In the genomic region with DNA sequence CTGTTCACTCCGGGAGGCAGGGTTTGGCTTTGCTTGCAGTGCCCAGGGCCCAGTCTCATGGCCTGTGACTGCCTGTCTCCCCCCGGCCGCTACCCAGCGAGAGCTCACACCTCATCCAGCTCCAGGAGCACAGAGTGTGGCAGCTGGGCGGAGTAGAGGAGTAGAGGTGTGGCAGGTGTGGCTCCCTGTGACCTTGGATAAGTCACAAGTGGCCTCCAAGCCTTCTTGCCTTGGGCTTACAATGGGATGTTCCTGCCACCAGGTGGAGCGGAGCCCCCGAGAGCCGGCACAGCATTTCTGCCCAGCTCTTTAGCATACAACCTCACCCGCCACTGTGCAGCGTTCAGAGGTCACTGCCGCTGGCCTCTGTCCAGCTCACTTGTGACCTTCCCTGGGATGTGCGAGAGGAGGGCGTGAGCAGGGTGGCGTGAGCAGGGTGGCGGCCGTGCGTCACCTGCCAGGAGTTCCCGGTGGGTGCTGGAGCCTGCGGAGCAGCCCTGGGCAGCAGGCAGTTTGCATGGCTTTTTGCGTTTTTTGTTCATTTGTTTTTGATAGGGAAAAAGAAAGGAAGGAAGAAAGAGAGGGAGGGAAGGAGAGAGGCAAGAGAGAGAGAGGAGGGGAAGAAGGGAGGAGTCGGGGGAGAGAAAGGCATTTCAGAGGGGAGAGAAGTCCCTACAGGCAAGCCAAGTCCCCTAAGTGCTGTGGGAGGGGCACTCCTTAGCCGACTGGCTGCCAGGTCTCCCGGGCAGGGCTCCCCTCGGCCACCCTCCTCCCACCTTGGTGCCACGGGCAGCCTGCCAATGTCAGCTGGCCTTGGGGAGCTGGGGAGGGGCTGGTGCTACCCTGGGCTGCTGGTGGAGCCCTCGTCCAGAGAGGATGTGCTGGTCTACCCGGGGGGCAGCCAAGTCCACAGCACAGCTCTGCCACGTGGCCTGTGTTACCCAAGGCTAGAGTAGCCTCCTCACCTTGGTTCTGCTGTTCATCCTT, we compare ENCODE assay signal across 11 cellular contexts. TPM values are rescaled to one million over a fixed set of nuclear protein-coding genes. Genes with fewer than 3 reads are reported as not detected.
A peak's percentile ranks its signal among the peaks of the same experiment; 100 is the strongest.
DNase-seq lines count a peak whose midpoint lies in the region; ATAC-seq, FAIRE-seq and TF ChIP-seq lines count a peak whose summit lies in the region.
"Had no signal": no experiment of that assay in that cellular context is flagged by ENCODE, and none has a peak within 500 bp of the region (broad histone marks: within the 10 kb centered on the region; RNA-seq: fewer than 3 reads in every experiment).

No MANE protein-coding gene starts in this region.

- H3K4me3 ChIP-seq in K562 (no peak overlapping the region), left lung (no peak overlapping the region), upper lobe of left lung (peak overlapping the region in 1 of 4 donors; percentile 11)

- H3K9me1 ChIP-seq in K562 (ENCODE audit: control insufficient read depth, insufficient read depth, low read length) = no peaks in the 10 kb centered on the region

- CTCF ChIA-PET in K562 (lab: Yijun Ruan, JAX; ENCODE audit: low intra/inter-chr PET ratio) = no interaction called here

- H3K79me2 ChIP-seq in K562 (ENCODE audit: control insufficient read depth, insufficient read depth, low read length) = no peaks in the 10 kb centered on the region

- no peak overlapping the region for H3K27ac ChIP-seq in K562 (ENCODE audit: extremely low read depth, low read depth, low read length)
- no peak overlapping the region for H3K27ac ChIP-seq in left lung
- H3K27ac ChIP-seq in upper lobe of left lung = peak overlapping the region in 1 of 4 donors; percentile 43

- H3K27me3 ChIP-seq in K562 (ENCODE audit: control insufficient read depth in 2 of 2, insufficient read depth in 2 of 2, low read length in 2 of 2) = peaks cover 6 to 39% of the 10 kb centered on the region in 2 experiments; a peak in 4 of 5 replicates
- H3K27me3 ChIP-seq in left lung = no peaks in the 10 kb centered on the region
- H3K27me3 ChIP-seq in upper lobe of left lung = no peaks in the 10 kb centered on the region

- TF ChIP-seq EP300 in K562 (IDR thresholded peaks at IDR 0.05; ENCODE audit: low read length) = no peak
- peak in 2 of 4 donors; percentile 57 to 83 for TF ChIP-seq EP300 in upper lobe of left lung (IDR thresholded peaks at IDR 0.05)

- 0 out of 6 replicates have a peak, but pooled peaks of 1 of the 3 experiments have one; percentile 21 for TF ChIP-seq CTCF in K562 (IDR thresholded peaks at IDR 0.05 in 2 of 3, conservative IDR thresholded peaks at IDR 0.05 in 1 of 3; ENCODE audit: insufficient read depth in 2 of 3, low read depth in 1 of 3, low read length in 3 of 3)
- peak; percentile 26 to 38 for TF ChIP-seq CTCF in left lung (IDR thresholded peaks at IDR 0.05)
- peak in 5 of 6 experiments; percentile 44 to 70 (median 61) for TF ChIP-seq CTCF in upper lobe of left lung (IDR thresholded peaks at IDR 0.05)

- H2AFZ ChIP-seq in K562 (ENCODE audit: low read depth, low read length) = no peak overlapping the region

- no peaks in the 10 kb centered on the region for H3K36me3 ChIP-seq in K562 (ENCODE audit: control insufficient read depth, insufficient read depth, low read length)
- H3K36me3 ChIP-seq in left lung = no peaks in the 10 kb centered on the region
- H3K36me3 ChIP-seq in upper lobe of left lung = no peaks in the 10 kb centered on the region

- intact Hi-C loops in K562 (cut with micrococcal nuclease) = no loop called here
- intact Hi-C loops in left lung (cut with DNase I) = no loop called here

- H3K4me2 ChIP-seq in K562 (ENCODE audit: insufficient read depth, low read length) = no peak overlapping the region

- 2% methylated on average over 28 of the region's 28 CpGs for WGBS in K562 (ENCODE audit: insufficient coverage, low coverage, missing lambda C conversion rate)
- WGBS in upper lobe of left lung, 2 donors = 36 to 48% methylated on average over 18 to 28 of the region's 28 CpGs

- no peaks in the 10 kb centered on the region for H4K20me1 ChIP-seq in K562 (replicated peaks; ENCODE audit: control insufficient read depth, insufficient read depth, low read length)

- no peaks in the 10 kb centered on the region for H3K4me1 ChIP-seq in K562 (replicated peaks in 1 of 2; ENCODE audit: control insufficient read depth in 2 of 2, insufficient read depth in 2 of 2, low read length in 2 of 2)
- H3K4me1 ChIP-seq in left lung = peaks cover 0 to 6% of the 10 kb centered on the region in 2 donors
- peaks cover 10 to 13% (median 11%) of the 10 kb centered on the region in 4 donors for H3K4me1 ChIP-seq in upper lobe of left lung

- TF ChIP-seq POLR2A in K562 (conservative IDR thresholded peaks at IDR 0.05) (no peak), upper lobe of left lung (IDR thresholded peaks at IDR 0.05) (no peak)

- peak; percentile 11 to 15 for DNase-seq in activated T-cell treated with anti-CD3 and anti-CD28 coated beads, Interleukin-2, amount 50 U/mL, for 48 hours
- no peak for DNase-seq in activated T-cell treated with anti-CD3 and anti-CD28 coated beads, Interleukin-2, amount 50 U/mL, for 1 hour
- DNase-seq in K562 (ENCODE audit: extremely low read depth in 1 of 4, low spot score in 3 of 4) (no peak), left lung (peak; percentile 66 to 83), upper lobe of left lung (peak; percentile 86 to 88), NOMO-1 (lab: John Stamatoyannopoulos, UW; ENCODE audit: unreplicated experiment in 2 of 2) (no peak)
- no peak for DNase-seq in activated naive CD4-positive, alpha-beta T cell treated with Interleukin-2 at 50 U/mL for 16 hours
- DNase-seq: activated CD4-positive, alpha-beta T cell treated with anti-CD3 and anti-CD28 coated beads, Interleukin-2, amount 50 U/mL, for 4 hours; erythroblast had no signal

- 0 out of 2 replicates have a peak, but pooled peaks cover 1% of the 10 kb centered on the region for H3K9me3 ChIP-seq in K562 (replicated peaks; ENCODE audit: control insufficient read depth, insufficient read depth, low read depth, low read length)
- H3K9me3 ChIP-seq in left lung = no peaks in the 10 kb centered on the region
- H3K9me3 ChIP-seq in upper lobe of left lung = no peaks in the 10 kb centered on the region

- ATAC-seq in K562 (peak; percentile 33; the same call in 1 of the 3 replicates), left lung (peak; percentile 92), upper lobe of left lung (ENCODE audit: low FRiP score in 2 of 2) (peak; percentile 65 to 91), HG03135 (IDR thresholded peaks at IDR 0.05; ENCODE audit: unreplicated experiment) (no peak)

- in situ Hi-C loops in K562 (cut with MboI) = loop anchor here (25.0 kb wide), 1 partner anchor 276 kb away; no protein-coding TSS in a partner anchor

- no peak for FAIRE-seq in K562 (lab: Jason Lieb, UNC)
- FAIRE-seq: urothelium cell line had no signal

- TF ChIP-seq RAD21 in K562 (CRISPR knock-in tag; conservative IDR thresholded peaks at IDR 0.05 in 1 of 2, IDR thresholded peaks at IDR 0.05 in 1 of 2) = no peak

- no peak overlapping the region for H3K9ac ChIP-seq in K562 (ENCODE audit: insufficient read depth in 1 of 2, low read depth in 2 of 2, low read length in 2 of 2)

- no TSS peak for BruUV-seq in K562 (replicated peaks; lab: Mats Ljungman, UMichigan)

- POLR2A ChIA-PET in K562 (lab: Yijun Ruan, JAX) = no interaction called here

TF ChIP-seq in K562, 482 proteins besides CTCF, POLR2A, EP300 and RAD21:
- TF ChIP-seq CEBPG (CRISPR knock-in tag; IDR thresholded peaks at IDR 0.05) (no peak), CEBPG (tag; conservative IDR thresholded peaks at IDR 0.05 in 1 of 2, IDR thresholded peaks at IDR 0.05 in 1 of 2) (no peak)

RNA-seq across cellular contexts. Expression of a gene that starts 42.6 kb away (rescaled TPM):
- not detected in 2 replicates for total RNA-seq in K562 (2011; cell fraction: chromatin; rRNA removed; ENCODE audit: low replicate concordance)
- total RNA-seq in K562 (2011; cell fraction: nucleolus; rRNA removed) = not detected in 2 replicates
- not detected in 2 replicates for total RNA-seq in K562 (2011; cell fraction: nucleoplasm; rRNA removed)
- not detected in 2 replicates for total RNA-seq in K562 (2014; rRNA removed)
- total RNA-seq in K562 (2014; rRNA removed; fragmentation: Illumina TruSeq; extraction: Trizol) = not detected in 2 replicates
- total RNA-seq in K562 (2015; rRNA removed; fragmentation: Illumina TruSeq; extraction: Trizol) = not detected in 2 replicates
- total RNA-seq in K562 (2021) = not detected in 2 replicates
- not detected in 2 replicates for polyA plus RNA-seq in K562 (2011; rRNA removed)
- not detected in 2 replicates for polyA plus RNA-seq in K562 (2011; cell fraction: cytosol; rRNA removed)
- polyA plus RNA-seq in K562 (2011; cell fraction: nucleus; rRNA removed) = not detected in 2 replicates
- polyA plus RNA-seq in K562 (2012) = not detected in 2 replicates
- polyA plus RNA-seq in K562 (2014; fragmentation: Illumina TruSeq; extraction: Trizol) = not detected in 2 replicates
- polyA plus RNA-seq in K562 (2014; fragmentation: Nextera tagmentation; extraction: Ambion mirVana) = not detected
- not detected in 2 replicates for polyA plus RNA-seq in K562 (2014; rRNA removed)
- polyA minus RNA-seq in K562 (2011; rRNA and poly(A)+ RNA removed) = not detected in 2 replicates
- polyA minus RNA-seq in K562 (2011; cell fraction: cytosol; rRNA and poly(A)+ RNA removed) = not detected in 2 replicates
- polyA minus RNA-seq in K562 (2011; cell fraction: nucleus; rRNA and poly(A)+ RNA removed) = not detected in 2 replicates
- not detected for total RNA-seq in left lung
- not detected for total RNA-seq in upper lobe of left lung

Comparison
In these comparisons a context has a peak if more than half of its experiments do, and no peak if none do; other contexts are left out.
1. DNase-seq: peak in activated T-cell treated with anti-CD3 and anti-CD28 coated beads, Interleukin-2, amount 50 U/mL, for 48 hours (2 of 2), left lung (2 of 2) and upper lobe of left lung (2 of 2); none in activated T-cell treated with anti-CD3 and anti-CD28 coated beads, Interleukin-2, amount 50 U/mL, for 1 hour (single experiment), K562 (0 of 4), activated naive CD4-positive, alpha-beta T cell treated with Interleukin-2 at 50 U/mL for 16 hours (single experiment) and NOMO-1 (0 of 2).